ENCODE assay signal across 1 cellular context in the genomic region with DNA sequence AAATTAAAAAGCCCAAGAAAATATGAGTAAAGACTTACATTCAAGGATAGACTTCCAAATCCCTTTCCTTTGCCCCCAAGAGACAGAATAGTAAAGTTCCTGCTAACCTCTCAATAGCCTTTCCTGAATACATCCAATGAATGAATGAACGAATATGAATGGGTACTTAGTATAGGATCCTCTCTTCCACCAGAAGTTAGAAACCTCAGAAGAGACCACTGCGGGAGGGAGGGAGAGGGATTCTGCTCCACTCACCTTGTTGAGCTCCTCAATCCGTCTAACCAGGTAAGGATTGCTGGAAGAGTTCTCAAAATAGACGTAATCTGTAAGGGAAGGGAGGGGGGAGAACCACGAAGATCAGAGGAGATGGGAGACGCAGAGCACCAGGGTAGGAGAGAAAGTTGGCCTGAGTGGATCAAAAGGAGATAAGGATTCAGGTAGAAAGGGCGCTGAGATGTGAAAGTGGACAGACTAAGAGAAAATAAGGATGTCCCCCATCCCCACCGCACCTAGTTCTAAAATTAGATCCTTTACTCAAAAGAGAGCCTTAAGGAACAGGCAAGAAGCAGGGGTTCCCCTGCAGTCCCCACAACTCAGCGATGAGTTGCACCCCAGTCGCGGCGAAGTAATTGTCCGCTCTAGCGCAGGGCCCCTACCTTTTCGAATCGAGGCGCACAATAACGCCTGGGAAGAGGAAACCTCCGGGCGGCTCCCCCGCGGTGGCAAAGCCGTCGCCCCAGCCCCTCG.
A peak's percentile ranks its signal among the peaks of the same experiment; 100 is the strongest.
TF ChIP-seq lines count a peak whose summit lies in the region.

No MANE protein-coding gene starts in this region.

TF ChIP-seq in HEK293, 187 proteins besides CTCF, POLR2A, EP300 and RAD21 (continued from another document and continues in another):
- TF ChIP-seq, protein P1, sequence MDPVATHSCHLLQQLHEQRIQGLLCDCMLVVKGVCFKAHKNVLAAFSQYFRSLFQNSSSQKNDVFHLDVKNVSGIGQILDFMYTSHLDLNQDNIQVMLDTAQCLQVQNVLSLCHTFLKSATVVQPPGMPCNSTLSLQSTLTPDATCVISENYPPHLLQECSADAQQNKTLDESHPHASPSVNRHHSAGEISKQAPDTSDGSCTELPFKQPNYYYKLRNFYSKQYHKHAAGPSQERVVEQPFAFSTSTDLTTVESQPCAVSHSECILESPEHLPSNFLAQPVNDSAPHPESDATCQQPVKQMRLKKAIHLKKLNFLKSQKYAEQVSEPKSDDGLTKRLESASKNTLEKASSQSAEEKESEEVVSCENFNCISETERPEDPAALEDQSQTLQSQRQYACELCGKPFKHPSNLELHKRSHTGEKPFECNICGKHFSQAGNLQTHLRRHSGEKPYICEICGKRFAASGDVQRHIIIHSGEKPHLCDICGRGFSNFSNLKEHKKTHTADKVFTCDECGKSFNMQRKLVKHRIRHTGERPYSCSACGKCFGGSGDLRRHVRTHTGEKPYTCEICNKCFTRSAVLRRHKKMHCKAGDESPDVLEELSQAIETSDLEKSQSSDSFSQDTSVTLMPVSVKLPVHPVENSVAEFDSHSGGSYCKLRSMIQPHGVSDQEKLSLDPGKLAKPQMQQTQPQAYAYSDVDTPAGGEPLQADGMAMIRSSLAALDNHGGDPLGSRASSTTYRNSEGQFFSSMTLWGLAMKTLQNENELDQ (tag by site-specific recombination; IDR thresholded peaks at IDR 0.05; ENCODE audit: low read depth), result no peak
- no peak for TF ChIP-seq ZSCAN16 (tag by site-specific recombination; IDR thresholded peaks at IDR 0.05)
- TF ChIP-seq ZNF548 (tag by site-specific recombination; IDR thresholded peaks at IDR 0.05), result no peak
- TF ChIP-seq, protein P2, sequence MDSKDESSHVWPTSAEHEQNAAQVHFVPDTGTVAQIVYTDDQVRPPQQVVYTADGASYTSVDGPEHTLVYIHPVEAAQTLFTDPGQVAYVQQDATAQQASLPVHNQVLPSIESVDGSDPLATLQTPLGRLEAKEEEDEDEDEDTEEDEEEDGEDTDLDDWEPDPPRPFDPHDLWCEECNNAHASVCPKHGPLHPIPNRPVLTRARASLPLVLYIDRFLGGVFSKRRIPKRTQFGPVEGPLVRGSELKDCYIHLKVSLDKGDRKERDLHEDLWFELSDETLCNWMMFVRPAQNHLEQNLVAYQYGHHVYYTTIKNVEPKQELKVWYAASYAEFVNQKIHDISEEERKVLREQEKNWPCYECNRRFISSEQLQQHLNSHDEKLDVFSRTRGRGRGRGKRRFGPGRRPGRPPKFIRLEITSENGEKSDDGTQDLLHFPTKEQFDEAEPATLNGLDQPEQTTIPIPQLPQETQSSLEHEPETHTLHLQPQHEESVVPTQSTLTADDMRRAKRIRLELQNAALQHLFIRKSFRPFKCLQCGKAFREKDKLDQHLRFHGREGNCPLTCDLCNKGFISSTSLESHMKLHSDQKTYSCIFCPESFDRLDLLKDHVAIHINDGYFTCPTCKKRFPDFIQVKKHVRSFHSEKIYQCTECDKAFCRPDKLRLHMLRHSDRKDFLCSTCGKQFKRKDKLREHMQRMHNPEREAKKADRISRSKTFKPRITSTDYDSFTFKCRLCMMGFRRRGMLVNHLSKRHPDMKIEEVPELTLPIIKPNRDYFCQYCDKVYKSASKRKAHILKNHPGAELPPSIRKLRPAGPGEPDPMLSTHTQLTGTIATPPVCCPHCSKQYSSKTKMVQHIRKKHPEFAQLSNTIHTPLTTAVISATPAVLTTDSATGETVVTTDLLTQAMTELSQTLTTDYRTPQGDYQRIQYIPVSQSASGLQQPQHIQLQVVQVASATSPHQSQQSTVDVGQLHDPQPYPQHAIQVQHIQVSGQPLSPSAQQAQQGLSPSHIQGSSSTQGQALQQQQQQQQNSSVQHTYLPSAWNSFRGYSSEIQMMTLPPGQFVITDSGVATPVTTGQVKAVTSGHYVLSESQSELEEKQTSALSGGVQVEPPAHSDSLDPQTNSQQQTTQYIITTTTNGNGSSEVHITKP (tag by site-specific recombination; IDR thresholded peaks at IDR 0.05), result peak; percentile 82
- no peak for TF ChIP-seq SCRT1 (tag by site-specific recombination; IDR thresholded peaks at IDR 0.05; ENCODE audit: borderline replicate concordance)
- TF ChIP-seq ZNF791 (tag by site-specific recombination; IDR thresholded peaks at IDR 0.05), result no peak
- TF ChIP-seq ZNF311 (tag by site-specific recombination; IDR thresholded peaks at IDR 0.05; ENCODE audit: borderline replicate concordance), result no peak
- TF ChIP-seq, protein P3, sequence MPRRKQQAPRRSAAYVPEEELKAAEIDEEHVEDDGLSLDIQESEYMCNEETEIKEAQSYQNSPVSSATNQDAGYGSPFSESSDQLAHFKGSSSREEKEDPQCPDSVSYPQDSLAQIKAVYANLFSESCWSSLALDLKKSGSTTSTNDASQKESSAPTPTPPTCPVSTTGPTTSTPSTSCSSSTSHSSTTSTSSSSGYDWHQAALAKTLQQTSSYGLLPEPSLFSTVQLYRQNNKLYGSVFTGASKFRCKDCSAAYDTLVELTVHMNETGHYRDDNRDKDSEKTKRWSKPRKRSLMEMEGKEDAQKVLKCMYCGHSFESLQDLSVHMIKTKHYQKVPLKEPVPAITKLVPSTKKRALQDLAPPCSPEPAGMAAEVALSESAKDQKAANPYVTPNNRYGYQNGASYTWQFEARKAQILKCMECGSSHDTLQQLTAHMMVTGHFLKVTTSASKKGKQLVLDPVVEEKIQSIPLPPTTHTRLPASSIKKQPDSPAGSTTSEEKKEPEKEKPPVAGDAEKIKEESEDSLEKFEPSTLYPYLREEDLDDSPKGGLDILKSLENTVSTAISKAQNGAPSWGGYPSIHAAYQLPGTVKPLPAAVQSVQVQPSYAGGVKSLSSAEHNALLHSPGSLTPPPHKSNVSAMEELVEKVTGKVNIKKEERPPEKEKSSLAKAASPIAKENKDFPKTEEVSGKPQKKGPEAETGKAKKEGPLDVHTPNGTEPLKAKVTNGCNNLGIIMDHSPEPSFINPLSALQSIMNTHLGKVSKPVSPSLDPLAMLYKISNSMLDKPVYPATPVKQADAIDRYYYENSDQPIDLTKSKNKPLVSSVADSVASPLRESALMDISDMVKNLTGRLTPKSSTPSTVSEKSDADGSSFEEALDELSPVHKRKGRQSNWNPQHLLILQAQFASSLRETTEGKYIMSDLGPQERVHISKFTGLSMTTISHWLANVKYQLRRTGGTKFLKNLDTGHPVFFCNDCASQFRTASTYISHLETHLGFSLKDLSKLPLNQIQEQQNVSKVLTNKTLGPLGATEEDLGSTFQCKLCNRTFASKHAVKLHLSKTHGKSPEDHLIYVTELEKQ (tag by site-specific recombination; IDR thresholded peaks at IDR 0.05; ENCODE audit: borderline replicate concordance), result no peak
- TF ChIP-seq ZNF544 (tag by site-specific recombination; IDR thresholded peaks at IDR 0.05), result no peak
- peak; percentile 47 for TF ChIP-seq ZNF366 (tag by site-specific recombination; conservative IDR thresholded peaks at IDR 0.05)
- 0 out of 2 replicates have a peak, but pooled peaks have one; percentile 8 for TF ChIP-seq ZNF792 (tag by site-specific recombination; IDR thresholded peaks at IDR 0.05)
- TF ChIP-seq, protein P4, sequence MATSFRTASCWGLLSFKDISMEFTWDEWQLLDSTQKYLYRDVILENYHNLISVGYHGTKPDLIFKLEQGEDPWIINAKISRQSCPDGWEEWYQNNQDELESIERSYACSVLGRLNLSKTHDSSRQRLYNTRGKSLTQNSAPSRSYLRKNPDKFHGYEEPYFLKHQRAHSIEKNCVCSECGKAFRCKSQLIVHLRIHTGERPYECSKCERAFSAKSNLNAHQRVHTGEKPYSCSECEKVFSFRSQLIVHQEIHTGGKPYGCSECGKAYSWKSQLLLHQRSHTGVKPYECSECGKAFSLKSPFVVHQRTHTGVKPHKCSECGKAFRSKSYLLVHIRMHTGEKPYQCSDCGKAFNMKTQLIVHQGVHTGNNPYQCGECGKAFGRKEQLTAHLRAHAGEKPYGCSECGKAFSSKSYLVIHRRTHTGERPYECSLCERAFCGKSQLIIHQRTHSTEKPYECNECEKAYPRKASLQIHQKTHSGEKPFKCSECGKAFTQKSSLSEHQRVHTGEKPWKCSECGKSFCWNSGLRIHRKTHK (tag by site-specific recombination; IDR thresholded peaks at IDR 0.05), result no peak
- TF ChIP-seq, protein P5, sequence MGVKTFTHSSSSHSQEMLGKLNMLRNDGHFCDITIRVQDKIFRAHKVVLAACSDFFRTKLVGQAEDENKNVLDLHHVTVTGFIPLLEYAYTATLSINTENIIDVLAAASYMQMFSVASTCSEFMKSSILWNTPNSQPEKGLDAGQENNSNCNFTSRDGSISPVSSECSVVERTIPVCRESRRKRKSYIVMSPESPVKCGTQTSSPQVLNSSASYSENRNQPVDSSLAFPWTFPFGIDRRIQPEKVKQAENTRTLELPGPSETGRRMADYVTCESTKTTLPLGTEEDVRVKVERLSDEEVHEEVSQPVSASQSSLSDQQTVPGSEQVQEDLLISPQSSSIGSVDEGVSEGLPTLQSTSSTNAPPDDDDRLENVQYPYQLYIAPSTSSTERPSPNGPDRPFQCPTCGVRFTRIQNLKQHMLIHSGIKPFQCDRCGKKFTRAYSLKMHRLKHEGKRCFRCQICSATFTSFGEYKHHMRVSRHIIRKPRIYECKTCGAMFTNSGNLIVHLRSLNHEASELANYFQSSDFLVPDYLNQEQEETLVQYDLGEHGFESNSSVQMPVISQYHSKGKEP (tag by site-specific recombination; IDR thresholded peaks at IDR 0.05), result no peak
- no peak for TF ChIP-seq ZNF23 (tag by site-specific recombination; IDR thresholded peaks at IDR 0.05; ENCODE audit: borderline replicate concordance)
- TF ChIP-seq ZNF571 (tag by site-specific recombination; IDR thresholded peaks at IDR 0.05), result no peak
- no peak for TF ChIP-seq KLF7 (tag by site-specific recombination; IDR thresholded peaks at IDR 0.05; ENCODE audit: borderline replicate concordance)
- TF ChIP-seq, protein P6, sequence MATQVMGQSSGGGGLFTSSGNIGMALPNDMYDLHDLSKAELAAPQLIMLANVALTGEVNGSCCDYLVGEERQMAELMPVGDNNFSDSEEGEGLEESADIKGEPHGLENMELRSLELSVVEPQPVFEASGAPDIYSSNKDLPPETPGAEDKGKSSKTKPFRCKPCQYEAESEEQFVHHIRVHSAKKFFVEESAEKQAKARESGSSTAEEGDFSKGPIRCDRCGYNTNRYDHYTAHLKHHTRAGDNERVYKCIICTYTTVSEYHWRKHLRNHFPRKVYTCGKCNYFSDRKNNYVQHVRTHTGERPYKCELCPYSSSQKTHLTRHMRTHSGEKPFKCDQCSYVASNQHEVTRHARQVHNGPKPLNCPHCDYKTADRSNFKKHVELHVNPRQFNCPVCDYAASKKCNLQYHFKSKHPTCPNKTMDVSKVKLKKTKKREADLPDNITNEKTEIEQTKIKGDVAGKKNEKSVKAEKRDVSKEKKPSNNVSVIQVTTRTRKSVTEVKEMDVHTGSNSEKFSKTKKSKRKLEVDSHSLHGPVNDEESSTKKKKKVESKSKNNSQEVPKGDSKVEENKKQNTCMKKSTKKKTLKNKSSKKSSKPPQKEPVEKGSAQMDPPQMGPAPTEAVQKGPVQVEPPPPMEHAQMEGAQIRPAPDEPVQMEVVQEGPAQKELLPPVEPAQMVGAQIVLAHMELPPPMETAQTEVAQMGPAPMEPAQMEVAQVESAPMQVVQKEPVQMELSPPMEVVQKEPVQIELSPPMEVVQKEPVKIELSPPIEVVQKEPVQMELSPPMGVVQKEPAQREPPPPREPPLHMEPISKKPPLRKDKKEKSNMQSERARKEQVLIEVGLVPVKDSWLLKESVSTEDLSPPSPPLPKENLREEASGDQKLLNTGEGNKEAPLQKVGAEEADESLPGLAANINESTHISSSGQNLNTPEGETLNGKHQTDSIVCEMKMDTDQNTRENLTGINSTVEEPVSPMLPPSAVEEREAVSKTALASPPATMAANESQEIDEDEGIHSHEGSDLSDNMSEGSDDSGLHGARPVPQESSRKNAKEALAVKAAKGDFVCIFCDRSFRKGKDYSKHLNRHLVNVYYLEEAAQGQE (tag by site-specific recombination; IDR thresholded peaks at IDR 0.05), result no peak
- no peak for TF ChIP-seq ZNF10 (tag by site-specific recombination; IDR thresholded peaks at IDR 0.05)
- no peak for TF ChIP-seq ZNF404 (tag by site-specific recombination; IDR thresholded peaks at IDR 0.05)
- TF ChIP-seq PRDM1 (tag by site-specific recombination; IDR thresholded peaks at IDR 0.05), result peak; percentile 95
- TF ChIP-seq ZNF335 (tag by site-specific recombination; conservative IDR thresholded peaks at IDR 0.05), result peak; percentile 71
- TF ChIP-seq, protein P7, sequence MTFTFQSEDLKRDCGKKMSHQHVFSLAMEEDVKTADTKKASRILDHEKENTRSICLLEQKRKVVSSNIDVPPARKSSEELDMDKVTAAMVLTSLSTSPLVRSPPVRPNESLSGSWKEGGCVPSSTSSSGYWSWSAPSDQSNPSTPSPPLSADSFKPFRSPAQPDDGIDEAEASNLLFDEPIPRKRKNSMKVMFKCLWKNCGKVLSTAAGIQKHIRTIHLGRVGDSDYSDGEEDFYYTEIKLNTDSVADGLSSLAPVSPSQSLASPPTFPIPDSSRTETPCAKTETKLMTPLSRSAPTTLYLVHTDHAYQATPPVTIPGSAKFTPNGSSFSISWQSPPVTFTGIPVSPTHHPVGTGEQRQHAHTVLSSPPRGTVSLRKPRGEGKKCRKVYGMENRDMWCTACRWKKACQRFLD (tag by site-specific recombination; IDR thresholded peaks at IDR 0.05), result no peak
- TF ChIP-seq, protein P8, sequence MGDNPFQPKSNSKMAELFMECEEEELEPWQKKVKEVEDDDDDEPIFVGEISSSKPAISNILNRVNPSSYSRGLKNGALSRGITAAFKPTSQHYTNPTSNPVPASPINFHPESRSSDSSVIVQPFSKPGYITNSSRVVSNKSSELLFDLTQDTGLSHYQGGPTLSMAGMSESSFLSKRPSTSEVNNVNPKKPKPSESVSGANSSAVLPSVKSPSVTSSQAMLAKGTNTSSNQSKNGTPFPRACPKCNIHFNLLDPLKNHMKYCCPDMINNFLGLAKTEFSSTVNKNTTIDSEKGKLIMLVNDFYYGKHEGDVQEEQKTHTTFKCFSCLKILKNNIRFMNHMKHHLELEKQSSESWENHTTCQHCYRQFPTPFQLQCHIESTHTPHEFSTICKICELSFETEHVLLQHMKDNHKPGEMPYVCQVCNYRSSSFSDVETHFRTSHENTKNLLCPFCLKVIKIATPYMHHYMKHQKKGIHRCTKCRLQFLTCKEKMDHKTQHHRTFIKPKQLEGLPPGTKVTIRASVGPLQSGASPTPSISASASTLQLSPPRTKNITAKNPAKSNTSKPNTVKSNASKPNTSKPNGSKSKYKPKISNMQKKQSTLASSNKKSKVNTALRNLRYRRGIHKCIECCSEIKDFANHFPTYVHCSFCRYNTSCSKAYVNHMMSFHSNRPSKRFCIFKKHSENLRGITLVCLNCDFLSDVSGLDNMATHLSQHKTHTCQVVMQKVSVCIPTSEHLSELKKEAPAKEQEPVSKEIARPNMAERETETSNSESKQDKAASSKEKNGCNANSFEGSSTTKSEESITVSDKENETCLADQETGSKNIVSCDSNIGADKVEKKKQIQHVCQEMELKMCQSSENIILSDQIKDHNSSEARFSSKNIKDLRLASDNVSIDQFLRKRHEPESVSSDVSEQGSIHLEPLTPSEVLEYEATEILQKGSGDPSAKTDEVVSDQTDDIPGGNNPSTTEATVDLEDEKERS (tag by site-specific recombination; IDR thresholded peaks at IDR 0.05), result no peak
- TF ChIP-seq ZNF394 (tag by site-specific recombination; IDR thresholded peaks at IDR 0.05; ENCODE audit: borderline replicate concordance), result no peak
- TF ChIP-seq, protein P9, sequence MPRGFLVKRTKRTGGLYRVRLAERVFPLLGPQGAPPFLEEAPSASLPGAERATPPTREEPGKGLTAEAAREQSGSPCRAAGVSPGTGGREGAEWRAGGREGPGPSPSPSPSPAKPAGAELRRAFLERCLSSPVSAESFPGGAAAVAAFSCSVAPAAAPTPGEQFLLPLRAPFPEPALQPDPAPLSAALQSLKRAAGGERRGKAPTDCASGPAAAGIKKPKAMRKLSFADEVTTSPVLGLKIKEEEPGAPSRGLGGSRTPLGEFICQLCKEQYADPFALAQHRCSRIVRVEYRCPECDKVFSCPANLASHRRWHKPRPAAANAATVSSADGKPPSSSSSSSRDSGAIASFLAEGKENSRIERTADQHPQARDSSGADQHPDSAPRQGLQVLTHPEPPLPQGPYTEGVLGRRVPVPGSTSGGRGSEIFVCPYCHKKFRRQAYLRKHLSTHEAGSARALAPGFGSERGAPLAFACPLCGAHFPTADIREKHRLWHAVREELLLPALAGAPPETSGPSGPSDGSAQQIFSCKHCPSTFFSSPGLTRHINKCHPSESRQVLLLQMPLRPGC (tag by site-specific recombination; IDR thresholded peaks at IDR 0.05), result no peak
- TF ChIP-seq ZNF155 (tag by site-specific recombination; IDR thresholded peaks at IDR 0.05), result no peak
